18 cellular contexts compared by ENCODE assay signal in the genomic region with DNA sequence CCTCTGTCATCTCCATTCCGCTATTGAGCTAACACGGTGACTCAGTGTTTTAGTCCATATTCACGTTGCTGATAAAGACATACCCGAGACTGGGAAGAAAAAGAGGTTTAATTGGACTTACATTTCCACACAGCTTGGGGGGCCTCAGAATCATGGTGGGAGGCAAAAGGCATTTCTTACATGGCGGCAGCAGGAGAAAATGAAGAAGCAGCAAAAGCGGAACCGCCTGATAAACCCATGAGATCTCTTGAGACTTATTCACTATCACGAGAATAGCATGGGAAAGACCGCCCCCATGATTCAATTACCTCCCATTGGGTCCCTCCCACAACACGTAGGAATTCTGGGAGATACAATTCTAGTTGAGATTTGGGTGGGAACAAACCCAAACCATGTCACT. TPM values are rescaled to one million over a fixed set of nuclear protein-coding genes. Genes with fewer than 3 reads are reported as not detected.
"Had no signal": no experiment of that assay in that cellular context is flagged by ENCODE, and none has a peak within 500 bp of the region (broad histone marks: within the 10 kb centered on the region; RNA-seq: fewer than 3 reads in every experiment).

No MANE protein-coding gene starts in this region.

- H3K9me3 Mint-ChIP-seq: stimulated activated naive CD8-positive, alpha-beta T cell treated with anti-CD3 and anti-CD28 coated beads, Interleukin-15, amount 100 ng/mL, for 72 hours had no signal

- DNase-seq: effector memory CD4-positive, alpha-beta T cell; gastrocnemius medialis; heart right ventricle; hypothalamus; kidney glomerular epithelial cell; mucosa of descending colon; naive thymus-derived CD8-positive, alpha-beta T cell; psoas muscle; retina; right lobe of liver; stimulated activated CD4-positive, alpha-beta T cell treated with anti-CD3 and anti-CD28 coated beads, Interleukin-1b, Interleukin-23, amount 100 ng/mL, for 48 hours; stimulated activated CD4-positive, alpha-beta T cell treated with anti-CD3 and anti-CD28 coated beads, Interleukin-4, amount 100 ng/mL, for 24 hours; stimulated activated naive B cell treated with anti-CD40 and anti-IgM and Interleukin-4, amounts not matched to agents 10 μg/mL and 1 μg/mL and 100 μg/mL, for 72 hours; stimulated activated naive CD8-positive, alpha-beta T cell treated with anti-CD3 and anti-CD28 coated beads, Interleukin-15, amount 100 ng/mL, for 72 hours; testis; upper lobe of right lung had no signal

- H3K27ac Mint-ChIP-seq: naive thymus-derived CD8-positive, alpha-beta T cell; stimulated activated naive CD8-positive, alpha-beta T cell treated with anti-CD3 and anti-CD28 coated beads, Interleukin-15, amount 100 ng/mL, for 72 hours had no signal

- H3K4me3 Mint-ChIP-seq: stimulated activated naive B cell treated with anti-CD40 and anti-IgM and Interleukin-4, amounts not matched to agents 10 μg/mL and 1 μg/mL and 100 μg/mL, for 72 hours; stimulated activated naive CD8-positive, alpha-beta T cell treated with anti-CD3 and anti-CD28 coated beads, Interleukin-15, amount 100 ng/mL, for 72 hours had no signal

- H3K27me3 Mint-ChIP-seq: stimulated activated naive B cell treated with anti-CD40 and anti-IgM and Interleukin-4, amounts not matched to agents 10 μg/mL and 1 μg/mL and 100 μg/mL, for 72 hours; stimulated activated naive CD8-positive, alpha-beta T cell treated with anti-CD3 and anti-CD28 coated beads, Interleukin-15, amount 100 ng/mL, for 72 hours had no signal

- FAIRE-seq: islet of Langerhans had no signal

- H3K36me3 Mint-ChIP-seq: stimulated activated naive B cell treated with anti-CD40 and anti-IgM and Interleukin-4, amounts not matched to agents 10 μg/mL and 1 μg/mL and 100 μg/mL, for 72 hours had no signal

- ATAC-seq: gastrocnemius medialis; heart right ventricle; mucosa of descending colon; naive thymus-derived CD8-positive, alpha-beta T cell; psoas muscle; right lobe of liver; stimulated activated naive B cell treated with anti-CD40 and anti-IgM and Interleukin-4, amounts not matched to agents 10 μg/mL and 1 μg/mL and 100 μg/mL, for 72 hours; stimulated activated naive CD8-positive, alpha-beta T cell treated with anti-CD3 and anti-CD28 coated beads, Interleukin-15, amount 100 ng/mL, for 72 hours; upper lobe of right lung had no signal

RNA-seq across cellular contexts. Expression of a gene that starts 43.8 kb away (rescaled TPM):
- total RNA-seq: upper lobe of right lung, vagina had no signal
